24 cellular contexts compared by ENCODE assay signal in the genomic region with DNA sequence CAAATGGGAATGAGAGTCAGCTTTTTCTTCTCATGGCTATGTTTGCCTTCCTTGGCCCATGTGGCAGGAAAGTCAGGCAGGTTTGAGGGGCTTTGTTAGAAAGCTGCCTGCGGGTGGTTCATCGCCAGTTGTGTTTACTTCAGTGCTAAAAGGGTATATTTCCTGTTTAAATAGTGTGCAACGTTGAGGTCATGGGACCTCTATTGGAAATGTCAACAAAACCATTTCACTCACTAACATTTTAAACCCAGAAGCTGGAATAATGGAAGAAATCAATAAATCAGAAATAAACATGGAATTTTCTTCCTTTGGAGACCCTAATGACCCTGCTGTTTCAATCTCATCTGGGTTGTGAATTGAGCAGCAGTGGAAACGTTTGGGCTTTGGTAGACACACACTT.
DNase-seq lines count a peak whose midpoint lies in the region; TF ChIP-seq lines count a peak whose summit lies in the region.
"Had no signal": no experiment of that assay in that cellular context is flagged by ENCODE, and none has a peak within 500 bp of the region (broad histone marks: within the 10 kb centered on the region; RNA-seq: fewer than 3 reads in every experiment).

No MANE protein-coding gene starts in this region.

- no peak overlapping the region for H3K4me3 ChIP-seq in MM.1S (ENCODE audit: low read length)
- H3K4me3 ChIP-seq: gastrocnemius medialis, HAP-1, testis had no signal

- H3K9ac ChIP-seq in MM.1S (ENCODE audit: low read length): no peak overlapping the region
- H3K9ac ChIP-seq: parathyroid adenoma had no signal

- no peaks in the 10 kb centered on the region for H3K9me3 ChIP-seq in MM.1S (replicated peaks; ENCODE audit: insufficient read depth, low read length)
- H3K9me3 ChIP-seq: gastrocnemius medialis, HAP-1, testis had no signal

- H3K4me2 ChIP-seq in MM.1S (ENCODE audit: low read depth, low read length): no peak overlapping the region

- no peaks in the 10 kb centered on the region for H3K27me3 Mint-ChIP-seq in nephron progenitor cell (ENCODE audit: low read depth, poor library complexity)
- H3K27me3 Mint-ChIP-seq in activated CD4-positive, alpha-beta T cell treated with anti-CD3 and anti-CD28 coated beads, Interleukin-2, amount 10 ng/mL, durations not matched to agents 7 days and 5 days: no peaks in the 10 kb centered on the region
- H3K27me3 Mint-ChIP-seq: CD4-positive, CD25-positive, alpha-beta regulatory T cell had no signal

- no peaks in the 10 kb centered on the region for H3K36me3 Mint-ChIP-seq in nephron progenitor cell (ENCODE audit: low read depth)
- no peaks in the 10 kb centered on the region for H3K36me3 Mint-ChIP-seq in activated CD4-positive, alpha-beta T cell treated with anti-CD3 and anti-CD28 coated beads, Interleukin-2, amount 10 ng/mL, durations not matched to agents 7 days and 5 days (ENCODE audit: low read depth)
- H3K36me3 Mint-ChIP-seq: CD4-positive, CD25-positive, alpha-beta regulatory T cell had no signal

- H3K4me1 Mint-ChIP-seq in nephron progenitor cell: no peaks in the 10 kb centered on the region
- H3K4me1 Mint-ChIP-seq in activated CD4-positive, alpha-beta T cell treated with anti-CD3 and anti-CD28 coated beads, Interleukin-2, amount 10 ng/mL, durations not matched to agents 7 days and 5 days: no peaks in the 10 kb centered on the region
- H3K4me1 Mint-ChIP-seq: natural killer cell had no signal

- H3F3A ChIP-seq in MM.1S (ENCODE audit: insufficient read depth, low read length): no peaks in the 10 kb centered on the region

- H3K27ac Mint-ChIP-seq in nephron progenitor cell: peak overlapping the region; percentile 24
- no peak overlapping the region for H3K27ac Mint-ChIP-seq in activated CD4-positive, alpha-beta T cell treated with anti-CD3 and anti-CD28 coated beads, Interleukin-2, amount 10 ng/mL, durations not matched to agents 7 days and 5 days
- H3K27ac Mint-ChIP-seq: CD4-positive, CD25-positive, alpha-beta regulatory T cell; natural killer cell had no signal

- CTCF ChIA-PET in HEK293T (lab: Yijun Ruan, JAX): no interaction called here
- CTCF ChIA-PET in activated CD4-positive, alpha-beta T cell treated with anti-CD3 and anti-CD28 coated beads, Interleukin-2, amount 10 ng/mL, durations not matched to agents 7 days and 5 days (lab: Charles Lee): interaction anchor here (0.9 kb wide), 1 partner anchor 17 kb away, joined by 3 read pairs; no protein-coding TSS in a partner anchor

- no peaks in the 10 kb centered on the region for H3K27me3 ChIP-seq in MM.1S (replicated peaks; ENCODE audit: insufficient read depth, low read length)
- H3K27me3 ChIP-seq: brain microvascular endothelial cell, gastrocnemius medialis, testis had no signal

- H4K20me1 ChIP-seq in MM.1S (ENCODE audit: insufficient read depth, low read length): no peaks in the 10 kb centered on the region

- H2AFZ ChIP-seq in MM.1S (ENCODE audit: low read length): no peak overlapping the region
- H2AFZ ChIP-seq: parathyroid adenoma had no signal

- H3K9me2 ChIP-seq in MM.1S (replicated peaks; ENCODE audit: insufficient read depth, low read length): no peaks in the 10 kb centered on the region

- H3K9me3 Mint-ChIP-seq in nephron progenitor cell: peaks cover 3% of the 10 kb centered on the region
- H3K9me3 Mint-ChIP-seq in activated CD4-positive, alpha-beta T cell treated with anti-CD3 and anti-CD28 coated beads, Interleukin-2, amount 10 ng/mL, durations not matched to agents 7 days and 5 days: no peaks in the 10 kb centered on the region

- DNase-seq in DMS53 (lab: John Stamatoyannopoulos, UW): peak; percentile 50
- DNase-seq in NCI-H146 (lab: John Stamatoyannopoulos, UW): peak; percentile 4
- DNase-seq in dermis blood vessel endothelial cell: peak; percentile 40
- DNase-seq in nephron progenitor cell: no peak
- no peak for DNase-seq in HEK293T (ENCODE audit: extremely low spot score)
- DNase-seq in MM.1S: no peak
- DNase-seq in activated CD4-positive, alpha-beta T cell treated with anti-CD3 and anti-CD28 coated beads, Interleukin-2, amount 10 ng/mL, durations not matched to agents 7 days and 5 days: no peak
- DNase-seq: activated CD4-positive, alpha-beta T cell treated with anti-CD3 and anti-CD28 coated beads for 48 hours; activated T-cell treated with anti-CD3 and anti-CD28 coated beads, Interleukin-2, amount 50 U/mL, for 4 hours; brain microvascular endothelial cell; CD4-positive, CD25-positive, alpha-beta regulatory T cell; DMS 273 treated with DMSO at 0.1 percent for 48 hours; gastrocnemius medialis; hypothalamus; left ventricle myocardium superior; natural killer cell; NCI-H1105; NCI-H2171; NCI-H524 treated with DMSO at 0.1 percent for 48 hours; RPMI8226; stimulated activated naive CD4-positive, alpha-beta T cell treated with Interleukin-2 at 50 U/mL for 16 hours; testis had no signal

- no peaks in the 10 kb centered on the region for H3K36me3 ChIP-seq in MM.1S (replicated peaks; ENCODE audit: insufficient read depth, low read length)
- H3K36me3 ChIP-seq: brain microvascular endothelial cell, gastrocnemius medialis, HAP-1 had no signal

- H3K4me3 Mint-ChIP-seq in nephron progenitor cell: no peak overlapping the region
- H3K4me3 Mint-ChIP-seq in activated CD4-positive, alpha-beta T cell treated with anti-CD3 and anti-CD28 coated beads, Interleukin-2, amount 10 ng/mL, durations not matched to agents 7 days and 5 days: no peak overlapping the region
- H3K4me3 Mint-ChIP-seq: activated T-cell treated with anti-CD3 and anti-CD28 coated beads, Interleukin-2, amount 50 U/mL, for 4 hours; CD4-positive, CD25-positive, alpha-beta regulatory T cell; natural killer cell had no signal

- no peak overlapping the region for H3K27ac ChIP-seq in MM.1S (ENCODE audit: low read length)
- H3K27ac ChIP-seq: brain microvascular endothelial cell, gastrocnemius medialis, parathyroid adenoma, testis had no signal

- TF ChIP-seq CTCF in nephron progenitor cell (IDR thresholded peaks at IDR 0.05) (no peak), MM.1S (IDR thresholded peaks at IDR 0.05; ENCODE audit: low read length) (no peak)

- no peaks in the 10 kb centered on the region for H3K79me2 ChIP-seq in MM.1S (ENCODE audit: low read length)
- H3K79me2 ChIP-seq: parathyroid adenoma had no signal

- no peaks in the 10 kb centered on the region for H3K4me1 ChIP-seq in MM.1S (ENCODE audit: low read length)
- H3K4me1 ChIP-seq: gastrocnemius medialis, parathyroid adenoma, testis had no signal

- POLR2A ChIA-PET in HEK293T (lab: Yijun Ruan, JAX): no interaction called here
- POLR2A ChIA-PET in activated CD4-positive, alpha-beta T cell treated with anti-CD3 and anti-CD28 coated beads, Interleukin-2, amount 10 ng/mL, durations not matched to agents 7 days and 5 days (lab: Charles Lee): no interaction called here

TF ChIP-seq in HEK293T, 16 proteins besides CTCF, POLR2A, EP300 and RAD21:
- TF ChIP-seq SP1 (IDR thresholded peaks at IDR 0.05) (no peak), FOXK2 (IDR thresholded peaks at IDR 0.05) (no peak), L3MBTL2 (conservative IDR thresholded peaks at IDR 0.05) (no peak), ZNF384 (IDR thresholded peaks at IDR 0.05) (no peak), FOXA1 (IDR thresholded peaks at IDR 0.05) (no peak), ELF4 (IDR thresholded peaks at IDR 0.05) (no peak), TARDBP (IDR thresholded peaks at IDR 0.05) (no peak), HDGF (IDR thresholded peaks at IDR 0.05; ENCODE audit: borderline replicate concordance) (no peak), LEF1 (IDR thresholded peaks at IDR 0.05; ENCODE audit: borderline replicate concordance) (no peak), CTBP1 (IDR thresholded peaks at IDR 0.05; ENCODE audit: borderline replicate concordance) (no peak), FOXM1 (IDR thresholded peaks at IDR 0.05; ENCODE audit: borderline replicate concordance) (no peak), ARNT (IDR thresholded peaks at IDR 0.05) (no peak), NFRKB (IDR thresholded peaks at IDR 0.05) (no peak), SUZ12 (IDR thresholded peaks at IDR 0.05) (no peak), BHLHE40 (IDR thresholded peaks at IDR 0.05; ENCODE audit: borderline replicate concordance) (no peak)
- TF ChIP-seq, protein P1, sequence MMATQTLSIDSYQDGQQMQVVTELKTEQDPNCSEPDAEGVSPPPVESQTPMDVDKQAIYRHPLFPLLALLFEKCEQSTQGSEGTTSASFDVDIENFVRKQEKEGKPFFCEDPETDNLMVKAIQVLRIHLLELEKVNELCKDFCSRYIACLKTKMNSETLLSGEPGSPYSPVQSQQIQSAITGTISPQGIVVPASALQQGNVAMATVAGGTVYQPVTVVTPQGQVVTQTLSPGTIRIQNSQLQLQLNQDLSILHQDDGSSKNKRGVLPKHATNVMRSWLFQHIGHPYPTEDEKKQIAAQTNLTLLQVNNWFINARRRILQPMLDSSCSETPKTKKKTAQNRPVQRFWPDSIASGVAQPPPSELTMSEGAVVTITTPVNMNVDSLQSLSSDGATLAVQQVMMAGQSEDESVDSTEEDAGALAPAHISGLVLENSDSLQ (IDR thresholded peaks at IDR 0.05): no peak

Comparison
In these comparisons a context has a peak if more than half of its experiments do, and no peak if none do; other contexts are left out.
1. DNase-seq: peak in DMS53 (single experiment), NCI-H146 (single experiment) and dermis blood vessel endothelial cell (single experiment); none in nephron progenitor cell (single experiment), HEK293T (single experiment), MM.1S (single experiment) and activated CD4-positive, alpha-beta T cell treated with anti-CD3 and anti-CD28 coated beads, Interleukin-2, amount 10 ng/mL, durations not matched to agents 7 days and 5 days (single experiment).